18 cellular contexts compared by ENCODE assay signal in the genomic region with DNA sequence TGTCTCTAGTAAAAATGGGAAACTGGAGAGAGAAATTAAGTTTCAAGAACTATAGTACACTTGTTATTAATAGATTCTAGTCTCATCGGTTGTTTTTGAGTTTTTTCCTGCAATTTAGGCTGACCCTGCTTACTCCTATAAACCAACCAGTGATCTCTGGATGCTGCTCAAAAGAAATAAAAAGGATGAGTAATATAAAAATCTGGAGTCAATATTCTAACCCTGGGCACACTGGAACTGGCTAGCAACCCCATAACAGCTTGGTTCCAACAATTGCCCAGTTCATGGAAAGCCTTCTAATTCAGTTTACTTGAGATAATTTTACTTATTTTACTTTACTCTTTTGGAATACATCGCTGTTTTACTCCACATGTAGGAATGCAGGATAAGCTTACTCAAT.
A peak's percentile ranks its signal among the peaks of the same experiment; 100 is the strongest.
DNase-seq lines count a peak whose midpoint lies in the region; ATAC-seq and TF ChIP-seq lines count a peak whose summit lies in the region.
"Had no signal": no experiment of that assay in that cellular context is flagged by ENCODE, and none has a peak within 500 bp of the region (broad histone marks: within the 10 kb centered on the region; RNA-seq: fewer than 3 reads in every experiment).

No MANE protein-coding gene starts in this region.

- H3K4me2 ChIP-seq in PC-3 (ENCODE audit: low read length) = no peak overlapping the region
- H3K4me2 ChIP-seq: BLaER1 had no signal

- H3K9me2 ChIP-seq in PC-3 (replicated peaks; ENCODE audit: low read length) = no peaks in the 10 kb centered on the region

- no peaks in the 10 kb centered on the region for H3F3A ChIP-seq in PC-3 (ENCODE audit: low read length, unreplicated experiment)

- peak overlapping the region; percentile 57 for H3K27ac ChIP-seq in PC-3 (ENCODE audit: low read length)
- H3K27ac ChIP-seq in tibial artery = peak overlapping the region; percentile 26 to 41
- no peak overlapping the region for H3K27ac ChIP-seq in A673 (ENCODE audit: low read depth, low read length, poor library complexity, severe bottlenecking)
- H3K27ac ChIP-seq in CD4-positive, alpha-beta memory T cell (ENCODE audit: low read depth, low read length) = no peak overlapping the region
- H3K27ac ChIP-seq: BLaER1, SK-N-MC had no signal

- H3K36me3 ChIP-seq in BJ (ENCODE audit: control insufficient read depth, insufficient read depth, low read length) (no peaks in the 10 kb centered on the region), PC-3 (ENCODE audit: low read depth, low read length) (peaks cover 6% of the 10 kb centered on the region; the same call in 1 of the 2 replicates), tibial artery (no peaks in the 10 kb centered on the region), A673 (ENCODE audit: insufficient read depth, low read length, poor library complexity, severe bottlenecking) (no peaks in the 10 kb centered on the region)
- H3K36me3 ChIP-seq in CD4-positive, alpha-beta memory T cell (ENCODE audit: insufficient read depth, low read length) = no peaks in the 10 kb centered on the region

- no peak for TF ChIP-seq CTCF in BJ (IDR thresholded peaks at IDR 0.05; ENCODE audit: insufficient read depth, low read depth, low read length)
- TF ChIP-seq CTCF in PC-3 (conservative IDR thresholded peaks at IDR 0.05; ENCODE audit: low read depth, low read length) = no peak
- no peak for TF ChIP-seq CTCF in foreskin fibroblast (IDR thresholded peaks at IDR 0.05; ENCODE audit: low read depth, low read length)
- no peak for TF ChIP-seq CTCF in tibial artery (IDR thresholded peaks at IDR 0.05)
- TF ChIP-seq CTCF in osteocyte (IDR thresholded peaks at IDR 0.05) = no peak
- no peak for TF ChIP-seq CTCF in A673 (conservative IDR thresholded peaks at IDR 0.05; ENCODE audit: low read depth, low read length)

- CTCF ChIA-PET in BJ (lab: Yijun Ruan, JAX) (interaction anchor here (1.2 kb wide), 1 partner anchor 60 kb away, joined by 4 read pairs; no protein-coding TSS in a partner anchor), PC-3 (lab: Charles Lee) (no interaction called here), A673 (lab: Charles Lee) (no interaction called here)
- CTCF ChIA-PET in CD4-positive, alpha-beta memory T cell (lab: Charles Lee; ENCODE audit: partially characterized antibody) = no interaction called here

- no peaks in the 10 kb centered on the region for H3K79me2 ChIP-seq in PC-3 (ENCODE audit: low read length)

- intact Hi-C loops in PC-3 (cut with micrococcal nuclease) = no loop called here
- intact Hi-C loops in tibial artery (cut with DNase I; ENCODE audit: low total_unique reads) = no loop called here
- intact Hi-C loops in A673 (cut with micrococcal nuclease; ENCODE audit: unreplicated experiment) = no loop called here
- intact Hi-C loops in CD4-positive, alpha-beta memory T cell (cut with micrococcal nuclease) = no loop called here

- H3K27me3 ChIP-seq in BJ (ENCODE audit: control insufficient read depth, insufficient read depth, low read length) = no peaks in the 10 kb centered on the region
- H3K27me3 ChIP-seq in PC-3 (ENCODE audit: low read length) = no peaks in the 10 kb centered on the region
- no peaks in the 10 kb centered on the region for H3K27me3 ChIP-seq in tibial artery
- no peaks in the 10 kb centered on the region for H3K27me3 ChIP-seq in A673 (replicated peaks; ENCODE audit: insufficient read depth, low read depth, low read length, poor library complexity)
- no peaks in the 10 kb centered on the region for H3K27me3 ChIP-seq in CD4-positive, alpha-beta memory T cell (ENCODE audit: insufficient read depth, low read length)
- H3K27me3 ChIP-seq: BLaER1 had no signal

- H3K4me3 Mint-ChIP-seq in osteocyte (ENCODE audit: unreplicated experiment) = no peak overlapping the region
- no peak overlapping the region for H3K4me3 Mint-ChIP-seq in CD4-positive, alpha-beta memory T cell

- H2AFZ ChIP-seq in PC-3 (ENCODE audit: low read length) = no peak overlapping the region

- H3K9me3 ChIP-seq in PC-3 (ENCODE audit: low read length) (no peaks in the 10 kb centered on the region), tibial artery (no peaks in the 10 kb centered on the region), A673 (ENCODE audit: low read depth, low read length, poor library complexity, severe bottlenecking) (no peaks in the 10 kb centered on the region)
- H3K9me3 ChIP-seq in CD4-positive, alpha-beta memory T cell (ENCODE audit: control insufficient read depth in 1 of 2, low read length in 2 of 2) = no peaks in the 10 kb centered on the region

- peaks cover 4% of the 10 kb centered on the region for H3K36me3 Mint-ChIP-seq in osteocyte (ENCODE audit: unreplicated experiment)
- H3K36me3 Mint-ChIP-seq in CD4-positive, alpha-beta memory T cell = peaks cover 12 to 15% of the 10 kb centered on the region in 2 donors

- no peaks in the 10 kb centered on the region for H3K27me3 Mint-ChIP-seq in osteocyte (ENCODE audit: unreplicated experiment)
- H3K27me3 Mint-ChIP-seq in CD4-positive, alpha-beta memory T cell = no peaks in the 10 kb centered on the region

- no peak overlapping the region for H3K9ac ChIP-seq in PC-3 (ENCODE audit: low read length)
- H3K9ac ChIP-seq: BLaER1 had no signal

- H3K4me3 ChIP-seq in BJ (ENCODE audit: low read depth, low read length) (no peak overlapping the region), PC-3 (ENCODE audit: low read length) (no peak overlapping the region), foreskin fibroblast (ENCODE audit: low read depth in 1 of 2, low read length in 2 of 2) (no peak overlapping the region), tibial artery (no peak overlapping the region), A673 (ENCODE audit: low read depth, low read length, poor library complexity, severe bottlenecking) (no peak overlapping the region)
- H3K4me3 ChIP-seq in CD4-positive, alpha-beta memory T cell (ENCODE audit: low read length in 2 of 2) = no peak overlapping the region
- H3K4me3 ChIP-seq: BLaER1, SK-N-MC had no signal

- no TSS peak for BruUV-seq in PC-3 (replicated peaks; lab: Mats Ljungman, UMichigan)
- no TSS peak for BruUV-seq in A673 (replicated peaks; lab: Mats Ljungman, UMichigan)

- H3K4me1 ChIP-seq in PC-3 (ENCODE audit: insufficient read depth, low read length) (peaks cover 22% of the 10 kb centered on the region), tibial artery (peaks cover 0 to 39% (median 15%) of the 10 kb centered on the region in 4 donors), A673 (ENCODE audit: insufficient read depth, low read length, poor library complexity, severe bottlenecking) (no peaks in the 10 kb centered on the region)
- H3K4me1 ChIP-seq in CD4-positive, alpha-beta memory T cell (ENCODE audit: insufficient read depth, low read length) = no peaks in the 10 kb centered on the region
- H3K4me1 ChIP-seq: BLaER1 had no signal

- peaks cover 6% of the 10 kb centered on the region for H3K4me1 Mint-ChIP-seq in osteocyte (ENCODE audit: unreplicated experiment)
- no peaks in the 10 kb centered on the region for H3K4me1 Mint-ChIP-seq in CD4-positive, alpha-beta memory T cell

- no peak for ATAC-seq in PC-3
- ATAC-seq: Panc1 had no signal

- H4K20me1 ChIP-seq in PC-3 (ENCODE audit: low read length) = no peaks in the 10 kb centered on the region
- H4K20me1 ChIP-seq: BLaER1 had no signal

- POLR2A ChIA-PET in BJ (lab: Charles Lee) = no interaction called here
- POLR2A ChIA-PET in PC-3 (lab: Charles Lee; ENCODE audit: unreplicated experiment) = no interaction called here
- POLR2A ChIA-PET in A673 (lab: Charles Lee; ENCODE audit: low non-redundant PET) = no interaction called here
- POLR2A ChIA-PET in CD4-positive, alpha-beta memory T cell (lab: Charles Lee; ENCODE audit: partially characterized antibody) = no interaction called here

- H3K27ac Mint-ChIP-seq in osteocyte (ENCODE audit: unreplicated experiment) = no peak overlapping the region
- no peak overlapping the region for H3K27ac Mint-ChIP-seq in CD4-positive, alpha-beta memory T cell

- peaks cover 4% of the 10 kb centered on the region for H3K9me3 Mint-ChIP-seq in osteocyte (ENCODE audit: unreplicated experiment)
- peaks cover 0 to 11% (median 7%) of the 10 kb centered on the region in 8 donors for H3K9me3 Mint-ChIP-seq in CD4-positive, alpha-beta memory T cell

- DNase-seq in BJ (ENCODE audit: low read depth) (peak; percentile 39), PC-3 (no peak), foreskin fibroblast (peak; percentile 21 to 40), tibial artery (no peak), osteocyte (ENCODE audit: extremely low spot score, unreplicated experiment) (no peak), A673 (ENCODE audit: low spot score) (no peak)
- DNase-seq in CD4-positive, alpha-beta memory T cell = no peak
- DNase-seq: ACHN, DMS79 treated with DMSO at 0.1 percent for 48 hours, GOT3, NCI-H1436, NCI-H2029, NCI-H2171 treated with DMSO at 0.1 percent for 48 hours, NCI-H774, Right ventricle myocardium superior had no signal

Comparison
In these comparisons a context has a peak if more than half of its experiments do, and no peak if none do; other contexts are left out.
1. DNase-seq: peak in BJ (single experiment) and foreskin fibroblast (2 of 2); none in PC-3 (single experiment), tibial artery (0 of 2), osteocyte (single experiment), A673 (single experiment) and CD4-positive, alpha-beta memory T cell (0 of 5).
2. H3K27ac ChIP-seq: peak in PC-3 (single experiment) and tibial artery (2 of 2); none in A673 (single experiment) and CD4-positive, alpha-beta memory T cell (single experiment).